ENCODE assay signal across 1 cellular context in the genomic region with DNA sequence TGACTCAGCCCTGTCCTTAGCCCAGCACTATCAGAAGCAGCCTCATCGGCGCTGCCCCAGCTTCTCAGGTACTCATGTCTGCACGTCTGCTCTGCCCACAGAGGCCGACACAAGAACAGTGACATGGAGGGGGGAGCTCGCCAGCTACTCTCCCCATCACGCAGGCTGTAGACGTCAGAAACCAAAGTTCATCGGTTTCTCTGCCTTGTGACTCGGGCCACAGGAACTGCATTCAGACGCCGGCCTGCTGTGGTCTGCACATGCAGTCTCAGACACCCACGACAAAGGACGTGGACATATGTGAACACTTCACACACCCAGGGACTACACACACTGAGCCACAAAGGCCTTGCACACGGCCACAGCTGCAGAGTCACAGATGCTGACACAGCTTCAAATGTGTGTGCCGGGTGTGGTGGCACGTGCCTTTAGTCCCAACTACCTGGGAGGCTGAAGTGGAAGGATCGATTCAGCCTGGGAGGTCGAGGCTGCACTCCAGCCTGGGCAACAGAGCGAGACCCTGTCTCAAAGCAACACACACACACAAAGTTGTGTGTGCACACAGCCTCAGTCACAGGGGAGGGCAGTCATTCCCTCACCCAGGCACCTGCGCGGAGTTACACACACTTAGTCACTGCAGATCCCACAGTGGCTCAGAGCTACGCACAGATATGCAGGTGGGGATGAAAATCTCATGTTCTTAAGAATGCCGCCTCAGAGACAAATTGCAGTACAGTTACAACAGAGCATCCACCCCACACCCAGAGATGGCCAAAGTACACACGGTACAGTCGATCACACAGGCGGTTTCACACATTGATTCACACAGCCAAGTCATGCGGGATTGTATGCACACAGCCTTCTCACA.
TF ChIP-seq lines count a peak whose summit lies in the region.

No MANE protein-coding gene starts in this region.

TF ChIP-seq in HCT116, 20 proteins besides CTCF, POLR2A, EP300 and RAD21 (continued from another document):
- no peak for TF ChIP-seq EZH2phosphoT487 (IDR thresholded peaks at IDR 0.05; ENCODE audit: borderline replicate concordance)
- TF ChIP-seq SP1 (IDR thresholded peaks at IDR 0.05; ENCODE audit: low read depth), result no peak
- no peak for TF ChIP-seq ELF1 (IDR thresholded peaks at IDR 0.05; ENCODE audit: borderline replicate concordance, low read depth)
- TF ChIP-seq, protein P1, sequence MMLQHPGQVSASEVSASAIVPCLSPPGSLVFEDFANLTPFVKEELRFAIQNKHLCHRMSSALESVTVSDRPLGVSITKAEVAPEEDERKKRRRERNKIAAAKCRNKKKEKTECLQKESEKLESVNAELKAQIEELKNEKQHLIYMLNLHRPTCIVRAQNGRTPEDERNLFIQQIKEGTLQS (IDR thresholded peaks at IDR 0.05), result no peak
- TF ChIP-seq JUND (IDR thresholded peaks at IDR 0.05), result no peak
- no peak for TF ChIP-seq ZNF274 (IDR thresholded peaks at IDR 0.05; ENCODE audit: low read depth, low read length)
- no peak for TF ChIP-seq SRF (IDR thresholded peaks at IDR 0.05; ENCODE audit: low read depth)
- TF ChIP-seq, protein P2, sequence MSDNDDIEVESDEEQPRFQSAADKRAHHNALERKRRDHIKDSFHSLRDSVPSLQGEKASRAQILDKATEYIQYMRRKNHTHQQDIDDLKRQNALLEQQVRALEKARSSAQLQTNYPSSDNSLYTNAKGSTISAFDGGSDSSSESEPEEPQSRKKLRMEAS (IDR thresholded peaks at IDR 0.05), result no peak
- no peak for TF ChIP-seq CBX3 (IDR thresholded peaks at IDR 0.05; ENCODE audit: low read depth)
- no peak for TF ChIP-seq SIN3A (IDR thresholded peaks at IDR 0.05; ENCODE audit: low read depth)
- TF ChIP-seq EGR1 (IDR thresholded peaks at IDR 0.05; ENCODE audit: low read depth), result no peak
